In the genomic region with DNA sequence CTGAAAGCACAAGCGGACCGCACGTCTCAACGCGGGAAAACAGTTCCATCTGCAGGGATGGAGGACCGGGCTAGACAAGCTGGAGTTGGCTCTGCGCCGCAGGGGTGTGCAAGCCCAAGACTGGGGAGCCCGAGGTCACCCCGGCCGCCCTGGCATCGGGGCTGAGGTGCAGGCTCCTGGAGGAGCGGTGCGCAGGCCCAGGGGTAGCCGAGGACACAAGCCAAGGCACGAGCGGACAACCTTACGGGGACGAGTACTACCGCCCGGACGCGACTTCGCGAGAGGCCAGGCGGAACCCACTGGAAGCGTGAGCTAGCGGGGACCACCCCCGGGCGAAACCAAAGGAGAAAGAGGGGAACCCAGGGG, we compare ENCODE assay signal across 8 cellular contexts. TPM values are rescaled to one million over a fixed set of nuclear protein-coding genes. Genes with fewer than 3 reads are reported as not detected.
DNase-seq lines count a peak whose midpoint lies in the region; ATAC-seq and TF ChIP-seq lines count a peak whose summit lies in the region.
"Not testable (repeated sequence)": the region's sequence is repeated elsewhere in the genome, so short reads cannot be mapped to it uniquely, and the experiment has no call there.

No MANE protein-coding gene starts in this region.

- not testable (repeated sequence) for H3K9me3 ChIP-seq in DND-41 (ENCODE audit: insufficient read depth, low read length, severe bottlenecking); SK-N-SH; naive thymus-derived CD4-positive, alpha-beta T cell (ENCODE audit: control insufficient read depth in 2 of 3, low read length in 3 of 3)

- H3K4me3 Mint-ChIP-seq in naive thymus-derived CD4-positive, alpha-beta T cell = peak overlapping the region; percentile 89 to 98 (median 91)
- H3K4me3 Mint-ChIP-seq in stimulated activated naive CD8-positive, alpha-beta T cell treated with anti-CD3 and anti-CD28 coated beads, Interleukin-15, Interleukin-2, amounts not matched to agents 100 ng/mL and 50 ng/mL, for 24 hours = peak overlapping the region; percentile 96

- intact Hi-C loops in head of caudate nucleus (cut with DNase I) = not testable (repeated sequence)
- intact Hi-C loops in naive thymus-derived CD4-positive, alpha-beta T cell (cut with micrococcal nuclease) = loop anchor here (1.0 to 10.0 kb wide), 6 partner anchors 71 to 1700 kb away; partner anchors contain the start of genes KARS1 (in 2 of the 2), PSMD7 (in 2 of the 2), TERF2IP (in 2 of the 2) and GLG1 (in 1 of the 2)

- not testable (repeated sequence) for H3K9me2 ChIP-seq in SK-N-SH

- not testable (repeated sequence) for H3K9me3 Mint-ChIP-seq in naive thymus-derived CD4-positive, alpha-beta T cell; stimulated activated naive CD8-positive, alpha-beta T cell treated with anti-CD3 and anti-CD28 coated beads, Interleukin-15, Interleukin-2, amounts not matched to agents 100 ng/mL and 50 ng/mL, for 24 hours

- H3K79me2 ChIP-seq in DND-41 (ENCODE audit: insufficient read depth, low read length) = peaks cover 53% of the 10 kb centered on the region
- H3K79me2 ChIP-seq in SK-N-SH (ENCODE audit: insufficient read depth) = peaks cover 46% of the 10 kb centered on the region

- not testable (repeated sequence) for TF ChIP-seq EP300 in SK-N-SH (IDR thresholded peaks at IDR 0.05; ENCODE audit: borderline replicate concordance in 1 of 2, low read depth in 1 of 2, low read length in 1 of 2)

- peaks cover 24% of the 10 kb centered on the region; the same call in 1 of the 2 replicates for H4K20me1 ChIP-seq in DND-41 (ENCODE audit: insufficient read depth, low read length)
- not testable (repeated sequence) for H4K20me1 ChIP-seq in SK-N-SH (ENCODE audit: insufficient read depth)

- H3K27ac ChIP-seq in DND-41 (ENCODE audit: low read length) = peak overlapping the region; percentile 77
- H3K27ac ChIP-seq in SK-N-SH (ENCODE audit: low read depth in 2 of 2, low read length in 1 of 2) = peak overlapping the region in 1 of 2 experiments; percentile 24; a peak in 2 of 4 replicates
- H3K27ac ChIP-seq in naive thymus-derived CD4-positive, alpha-beta T cell (ENCODE audit: low read depth, low read length) = peak overlapping the region; percentile 79

- H3K27me3 Mint-ChIP-seq in naive thymus-derived CD4-positive, alpha-beta T cell; stimulated activated naive CD8-positive, alpha-beta T cell treated with anti-CD3 and anti-CD28 coated beads, Interleukin-15, Interleukin-2, amounts not matched to agents 100 ng/mL and 50 ng/mL, for 24 hours: not testable (repeated sequence)

- H2AFZ ChIP-seq in DND-41 (ENCODE audit: low read depth, low read length) (peak overlapping the region; percentile 72), SK-N-SH (ENCODE audit: low read depth) (peak overlapping the region; percentile 76; the same call in 1 of the 2 replicates)

- not testable (repeated sequence) for DNase-seq in DND-41; naive thymus-derived CD4-positive, alpha-beta T cell
- DNase-seq in SK-N-SH (peak; percentile 35), anterior cingulate cortex (lab: John Stamatoyannopoulos, UW) (peak in 41 of 58 donors; percentile 25 to 83 (median 50)), head of caudate nucleus (peak in 37 of 42 donors; percentile 15 to 72 (median 44))

- not testable (repeated sequence) for H3K36me3 Mint-ChIP-seq in naive thymus-derived CD4-positive, alpha-beta T cell; stimulated activated naive CD8-positive, alpha-beta T cell treated with anti-CD3 and anti-CD28 coated beads, Interleukin-15, Interleukin-2, amounts not matched to agents 100 ng/mL and 50 ng/mL, for 24 hours (ENCODE audit: low read depth)

- not testable (repeated sequence) for H3K27me3 ChIP-seq in DND-41 (ENCODE audit: insufficient read depth, low read length, poor library complexity); SK-N-SH (ENCODE audit: insufficient read depth); naive thymus-derived CD4-positive, alpha-beta T cell (ENCODE audit: control insufficient read depth in 2 of 2, insufficient read depth in 2 of 2, low read length in 2 of 2)

- peaks cover 19% of the 10 kb centered on the region for H3K4me1 ChIP-seq in DND-41 (ENCODE audit: insufficient read depth, low read length)
- not testable (repeated sequence) for H3K4me1 ChIP-seq in SK-N-SH (ENCODE audit: control insufficient read depth in 1 of 2, insufficient read depth in 2 of 2, low read depth in 1 of 2, low read length in 1 of 2); naive thymus-derived CD4-positive, alpha-beta T cell (ENCODE audit: control insufficient read depth in 2 of 2, insufficient read depth in 2 of 2, low read length in 2 of 2)

- not testable (repeated sequence) for TF ChIP-seq CTCF in DND-41 (IDR thresholded peaks at IDR 0.05; ENCODE audit: borderline replicate concordance, extremely low read depth, low read length, poor library complexity, severe bottlenecking); SK-N-SH (IDR thresholded peaks at IDR 0.05)

- H3F3A ChIP-seq in SK-N-SH (replicated peaks; ENCODE audit: insufficient read depth) = not testable (repeated sequence)

- TF ChIP-seq RAD21 in SK-N-SH (IDR thresholded peaks at IDR 0.05; ENCODE audit: low read length) = not testable (repeated sequence)

- peaks cover 16% of the 10 kb centered on the region for H3K36me3 ChIP-seq in DND-41 (ENCODE audit: insufficient read depth, low read length)
- not testable (repeated sequence) for H3K36me3 ChIP-seq in SK-N-SH (replicated peaks in 1 of 2; ENCODE audit: control insufficient read depth in 1 of 2, insufficient read depth in 2 of 2, low read length in 1 of 2); naive thymus-derived CD4-positive, alpha-beta T cell (ENCODE audit: control insufficient read depth in 2 of 3, insufficient read depth in 3 of 3, low read length in 3 of 3)

- POLR2A ChIA-PET in SK-N-SH (lab: Yijun Ruan, JAX) = not testable (repeated sequence)
- POLR2A ChIA-PET in naive thymus-derived CD4-positive, alpha-beta T cell (lab: Charles Lee) = interaction anchor here (0.7 to 1.4 kb wide), 3 partner anchors 73 to 1280 kb away, joined by 3 to 4 read pairs (median 4); partner anchors contain the start of genes KARS1 and TERF2IP

- H3K9ac ChIP-seq in DND-41 (ENCODE audit: low read depth, low read length) = peak overlapping the region; percentile 75
- H3K9ac ChIP-seq in SK-N-SH = peak overlapping the region; percentile 82

- peak overlapping the region; percentile 86 for H3K4me2 ChIP-seq in DND-41 (ENCODE audit: insufficient read depth, low read length)
- H3K4me2 ChIP-seq in SK-N-SH = peak overlapping the region; percentile 88

- H3K4me3 ChIP-seq in DND-41 (ENCODE audit: low read depth in 1 of 2, low read length in 2 of 2) = peak overlapping the region; percentile 71 to 91
- H3K4me3 ChIP-seq in SK-N-SH (ENCODE audit: low read depth in 2 of 2, low read length in 1 of 2) = peak overlapping the region; percentile 58 to 84
- H3K4me3 ChIP-seq in naive thymus-derived CD4-positive, alpha-beta T cell (ENCODE audit: low read length) = peak overlapping the region; percentile 86

- H3K4me1 Mint-ChIP-seq in naive thymus-derived CD4-positive, alpha-beta T cell = peaks cover 7 to 18% (median 15%) of the 10 kb centered on the region in 7 donors
- H3K4me1 Mint-ChIP-seq in stimulated activated naive CD8-positive, alpha-beta T cell treated with anti-CD3 and anti-CD28 coated beads, Interleukin-15, Interleukin-2, amounts not matched to agents 100 ng/mL and 50 ng/mL, for 24 hours (ENCODE audit: low read depth) = peaks cover 19% of the 10 kb centered on the region

- CTCF ChIA-PET in SK-N-SH (lab: Yijun Ruan, JAX); naive thymus-derived CD4-positive, alpha-beta T cell (lab: Charles Lee): not testable (repeated sequence)

- WGBS in SK-N-SH (ENCODE audit: low lambda C conversion rate) = 3% methylated on average over 14 of the region's 30 CpGs

- H3K27ac Mint-ChIP-seq in naive thymus-derived CD4-positive, alpha-beta T cell = peak overlapping the region; percentile 77 to 92 (median 90)
- peak overlapping the region; percentile 92 for H3K27ac Mint-ChIP-seq in stimulated activated naive CD8-positive, alpha-beta T cell treated with anti-CD3 and anti-CD28 coated beads, Interleukin-15, Interleukin-2, amounts not matched to agents 100 ng/mL and 50 ng/mL, for 24 hours

- ATAC-seq in DND-41 (ENCODE audit: insufficient read depth, low read depth) (peak; percentile 64), GM21515 (IDR thresholded peaks at IDR 0.05; ENCODE audit: unreplicated experiment) (peak; percentile 43), HG03460 (IDR thresholded peaks at IDR 0.05; ENCODE audit: unreplicated experiment) (peak; percentile 41)
- ATAC-seq in naive thymus-derived CD4-positive, alpha-beta T cell = peak; percentile 36

RNA-seq across cellular contexts. Expression of gene NPIPB15, which starts 8.5 kb away (rescaled TPM):
- polyA plus RNA-seq in SK-N-SH (2012; rRNA removed) = 0.52 TPM in 1 of 2 replicates, not detected in the other
- not detected in 2 replicates for polyA plus RNA-seq in SK-N-SH (2012; cell fraction: cytosol; rRNA removed)
- polyA plus RNA-seq in SK-N-SH (2012; cell fraction: nucleus; rRNA removed) = 1.4 and 2.6 TPM in 2 replicates
- total RNA-seq in naive thymus-derived CD4-positive, alpha-beta T cell = 10 to 100 TPM in 1 of 5 experiments, 1 to 10 TPM in 2, not detected in 2; 2.2 to 12.3 (median 9.8) TPM
- polyA plus RNA-seq in naive thymus-derived CD4-positive, alpha-beta T cell = under 1 TPM in 1 of 2 donors, not detected in 1; 0.75 TPM

RNA-seq across cellular contexts. Expression of gene CLEC18B, which starts 53.7 kb away (rescaled TPM):
- polyA plus RNA-seq in SK-N-SH (2012; rRNA removed) = 0.10 and 0.18 TPM in 2 replicates
- 0.08 TPM in 1 of 2 replicates, not detected in the other for polyA plus RNA-seq in SK-N-SH (2012; cell fraction: cytosol; rRNA removed)
- 1.6 and 2.5 TPM in 2 replicates for polyA plus RNA-seq in SK-N-SH (2012; cell fraction: nucleus; rRNA removed)
- 1 to 10 TPM in 4 of 5 experiments, under 1 TPM in 1; 0.49 to 3.0 (median 1.5) TPM for total RNA-seq in naive thymus-derived CD4-positive, alpha-beta T cell
- polyA plus RNA-seq in naive thymus-derived CD4-positive, alpha-beta T cell = not detected
